ENCODE assay signal across 1 cellular context in the genomic region with DNA sequence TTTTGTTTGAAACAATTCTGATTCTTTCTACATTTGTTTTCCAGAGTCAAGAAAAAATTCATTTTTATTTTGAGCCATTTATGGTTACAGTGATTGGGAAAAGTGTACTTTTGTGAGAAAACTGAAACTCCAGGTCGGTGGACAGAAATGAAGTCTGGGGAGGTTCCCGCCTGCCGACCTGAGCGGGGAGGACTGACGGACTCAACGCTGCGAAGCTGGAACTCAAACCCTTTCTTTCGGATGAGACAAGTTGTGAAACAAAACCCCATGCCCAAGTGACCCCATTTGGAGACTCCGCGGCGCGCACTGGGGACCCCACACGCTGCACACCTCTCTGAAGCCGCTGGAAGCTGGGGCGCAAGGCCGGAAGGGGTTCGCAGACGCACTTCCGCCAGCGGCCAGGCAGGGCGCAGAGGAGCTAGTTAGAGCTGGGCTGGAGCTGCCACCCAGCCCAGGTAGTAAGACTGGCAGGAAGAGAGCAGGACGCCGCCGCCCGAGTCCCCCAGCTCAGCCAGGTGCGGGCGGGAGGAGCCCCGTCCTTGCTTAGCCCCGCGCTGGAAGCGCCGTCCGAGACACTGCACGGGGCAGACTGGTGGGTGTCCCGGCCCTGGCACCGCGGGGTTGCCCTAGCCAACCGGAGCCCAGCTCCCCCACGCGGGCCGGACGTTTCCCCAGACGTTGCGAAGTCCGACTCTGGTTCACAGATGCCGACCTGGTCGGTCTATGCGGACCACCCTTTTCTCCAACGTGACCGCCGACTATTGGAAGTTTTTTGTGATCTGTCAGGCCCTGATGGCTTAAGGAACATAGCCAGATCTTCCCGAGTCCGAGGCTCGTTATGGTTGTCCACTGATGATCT.
TF ChIP-seq lines count a peak whose summit lies in the region.

No MANE protein-coding gene starts in this region.

TF ChIP-seq in A549, 52 proteins besides CTCF, POLR2A, EP300 and RAD21 (continued from another document):
- no peak for TF ChIP-seq ZFP36 (IDR thresholded peaks at IDR 0.05; ENCODE audit: borderline replicate concordance, partially characterized antibody)
- no peak for TF ChIP-seq HOXB5 (CRISPR knock-in tag; IDR thresholded peaks at IDR 0.05)
- TF ChIP-seq MYC (IDR thresholded peaks at IDR 0.05; ENCODE audit: borderline replicate concordance, low read length), result no peak
TF ChIP-seq in A549: peak in this region for 4.
